In genomic region chr2:109232306-109232705, GRCh38 we compare ENCODE assay signal across 1 cellular context.
TF ChIP-seq lines count a peak whose summit lies in the region.

No MANE protein-coding gene starts in this region.

TF ChIP-seq in GM12878, 131 proteins besides CTCF, POLR2A, EP300 and RAD21 (continued from another document):
- TF ChIP-seq, protein P1, sequence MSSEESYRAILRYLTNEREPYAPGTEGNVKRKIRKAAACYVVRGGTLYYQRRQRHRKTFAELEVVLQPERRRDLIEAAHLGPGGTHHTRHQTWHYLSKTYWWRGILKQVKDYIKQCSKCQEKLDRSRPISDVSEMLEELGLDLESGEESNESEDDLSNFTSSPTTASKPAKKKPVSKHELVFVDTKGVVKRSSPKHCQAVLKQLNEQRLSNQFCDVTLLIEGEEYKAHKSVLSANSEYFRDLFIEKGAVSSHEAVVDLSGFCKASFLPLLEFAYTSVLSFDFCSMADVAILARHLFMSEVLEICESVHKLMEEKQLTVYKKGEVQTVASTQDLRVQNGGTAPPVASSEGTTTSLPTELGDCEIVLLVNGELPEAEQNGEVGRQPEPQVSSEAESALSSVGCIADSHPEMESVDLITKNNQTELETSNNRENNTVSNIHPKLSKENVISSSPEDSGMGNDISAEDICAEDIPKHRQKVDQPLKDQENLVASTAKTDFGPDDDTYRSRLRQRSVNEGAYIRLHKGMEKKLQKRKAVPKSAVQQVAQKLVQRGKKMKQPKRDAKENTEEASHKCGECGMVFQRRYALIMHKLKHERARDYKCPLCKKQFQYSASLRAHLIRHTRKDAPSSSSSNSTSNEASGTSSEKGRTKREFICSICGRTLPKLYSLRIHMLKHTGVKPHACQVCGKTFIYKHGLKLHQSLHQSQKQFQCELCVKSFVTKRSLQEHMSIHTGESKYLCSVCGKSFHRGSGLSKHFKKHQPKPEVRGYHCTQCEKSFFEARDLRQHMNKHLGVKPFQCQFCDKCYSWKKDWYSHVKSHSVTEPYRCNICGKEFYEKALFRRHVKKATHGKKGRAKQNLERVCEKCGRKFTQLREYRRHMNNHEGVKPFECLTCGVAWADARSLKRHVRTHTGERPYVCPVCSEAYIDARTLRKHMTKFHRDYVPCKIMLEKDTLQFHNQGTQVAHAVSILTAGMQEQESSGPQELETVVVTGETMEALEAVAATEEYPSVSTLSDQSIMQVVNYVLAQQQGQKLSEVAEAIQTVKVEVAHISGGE (CRISPR knock-in tag; IDR thresholded peaks at IDR 0.05): no peak
TF ChIP-seq in GM12878: peak in this region for 0.
